ENCODE assay signal across 23 cellular contexts in the genomic region with DNA sequence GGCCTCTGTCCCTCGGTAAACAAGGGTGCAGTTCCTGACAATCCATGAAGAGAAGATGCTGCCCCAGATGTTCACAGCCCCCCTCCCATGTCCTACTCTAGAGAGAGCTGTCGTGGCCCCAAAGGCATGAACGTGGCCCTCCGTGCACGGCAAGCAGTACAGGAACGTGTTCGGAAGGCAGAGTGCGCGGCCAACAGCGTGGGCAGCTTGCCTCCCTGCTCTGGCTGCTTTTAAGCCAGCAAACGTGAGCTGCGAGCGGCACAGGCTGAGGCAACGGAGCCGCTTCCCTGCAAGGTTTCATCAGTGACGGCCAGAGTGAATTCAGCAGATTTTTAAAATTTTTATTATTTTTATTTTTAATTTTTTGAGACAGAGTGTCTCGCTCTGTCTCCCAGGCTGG.
"Had no signal": no experiment of that assay in that cellular context is flagged by ENCODE, and none has a peak within 500 bp of the region (broad histone marks: within the 10 kb centered on the region; RNA-seq: fewer than 3 reads in every experiment).

No MANE protein-coding gene starts in this region.

- ATAC-seq: activated CD4-positive, alpha-beta T cell treated with anti-CD3 and anti-CD28 coated beads for 36 hours; body of pancreas; K562 had no signal

- H3K4me3 Mint-ChIP-seq: activated CD4-positive, alpha-beta memory T cell treated with anti-CD3 and anti-CD28 coated beads, Interleukin-2, amount 10 ng/mL, durations not matched to agents 7 days and 5 days; activated CD4-positive, alpha-beta T cell treated with anti-CD3 and anti-CD28 coated beads for 36 hours; activated naive CD4-positive, alpha-beta T cell treated with anti-CD3 and anti-CD28 coated beads, Interleukin-2, amount 50 U/mL, for 24 hours; activated T-cell treated with anti-CD3 and anti-CD28 coated beads, Interleukin-2, amount 50 U/mL, for 24 hours; activated T-helper 1 cell treated with anti-CD3 and anti-CD28 coated beads, Interleukin-12 subunit alpha, Interleukin-12 subunit beta, Interleukin-2, Interleukin-4 antibody, amounts not matched to agents 30 ng/mL and 10 ng/mL and 1 ng/mL, durations not matched to agents 14 hours and 24 hours and 36 hours had no signal

- H3K27ac Mint-ChIP-seq: activated CD4-positive, alpha-beta memory T cell treated with anti-CD3 and anti-CD28 coated beads, Interleukin-2, amount 10 ng/mL, durations not matched to agents 7 days and 5 days; activated CD4-positive, alpha-beta T cell treated with anti-CD3 and anti-CD28 coated beads for 36 hours; activated naive CD4-positive, alpha-beta T cell treated with anti-CD3 and anti-CD28 coated beads, Interleukin-2, amount 50 U/mL, for 24 hours; activated T-cell treated with anti-CD3 and anti-CD28 coated beads, Interleukin-2, amount 50 U/mL, for 24 hours; activated T-helper 1 cell treated with anti-CD3 and anti-CD28 coated beads, Interleukin-12 subunit alpha, Interleukin-12 subunit beta, Interleukin-2, Interleukin-4 antibody, amounts not matched to agents 30 ng/mL and 10 ng/mL and 1 ng/mL, durations not matched to agents 14 hours and 24 hours and 36 hours had no signal

- H3K9me3 Mint-ChIP-seq: activated CD4-positive, alpha-beta memory T cell treated with anti-CD3 and anti-CD28 coated beads, Interleukin-2, amount 10 ng/mL, durations not matched to agents 7 days and 5 days; activated naive CD4-positive, alpha-beta T cell treated with anti-CD3 and anti-CD28 coated beads, Interleukin-2, amount 50 U/mL, for 24 hours; activated T-cell treated with anti-CD3 and anti-CD28 coated beads, Interleukin-2, amount 50 U/mL, for 24 hours; activated T-helper 1 cell treated with anti-CD3 and anti-CD28 coated beads, Interleukin-12 subunit alpha, Interleukin-12 subunit beta, Interleukin-2, Interleukin-4 antibody, amounts not matched to agents 30 ng/mL and 10 ng/mL and 1 ng/mL, durations not matched to agents 14 hours and 24 hours and 36 hours had no signal

- H3K9me3 ChIP-seq: body of pancreas had no signal

- DNase-seq: activated CD4-positive, alpha-beta memory T cell treated with anti-CD3 and anti-CD28 coated beads, Interleukin-2, amount 10 ng/mL, durations not matched to agents 7 days and 5 days; activated CD4-positive, alpha-beta T cell treated with anti-CD3 and anti-CD28 coated beads for 36 hours; activated CD4-positive, alpha-beta T cell treated with anti-CD3 and anti-CD28 coated beads, Interleukin-2, amount 50 U/mL, for 1 hour; activated CD8-positive, alpha-beta memory T cell treated with anti-CD3 and anti-CD28 coated beads, Interleukin-2, amount 50 U/mL, for 4 hours; activated effector memory CD4-positive, alpha-beta T cell treated with Interleukin-2 at 50 U/mL for 16 hours; activated naive CD4-positive, alpha-beta T cell; activated T-cell treated with anti-CD3 and anti-CD28 coated beads, Interleukin-2, amount 50 U/mL, for 24 hours; body of pancreas; Karpas-422; MM.1S; NCI-H1105 treated with DMSO at 0.1 percent for 48 hours; NCI-H1436 treated with DMSO at 0.1 percent for 48 hours; NCI-H187; NCI-H2081; NCI-H510A treated with DMSO at 0.1 percent for 48 hours; NCI-H69; T-helper 1 cell had no signal

- H3K27me3 ChIP-seq: body of pancreas had no signal

- FAIRE-seq: K562, RCC 7860 had no signal

- H3K4me1 Mint-ChIP-seq: activated CD4-positive, alpha-beta memory T cell treated with anti-CD3 and anti-CD28 coated beads, Interleukin-2, amount 10 ng/mL, durations not matched to agents 7 days and 5 days; activated CD4-positive, alpha-beta T cell treated with anti-CD3 and anti-CD28 coated beads for 36 hours; activated naive CD4-positive, alpha-beta T cell treated with anti-CD3 and anti-CD28 coated beads, Interleukin-2, amount 50 U/mL, for 24 hours had no signal

- H3K36me3 Mint-ChIP-seq: activated naive CD4-positive, alpha-beta T cell treated with anti-CD3 and anti-CD28 coated beads, Interleukin-2, amount 50 U/mL, for 24 hours had no signal

- H3K27ac ChIP-seq: body of pancreas, SK-N-MC, VCaP had no signal

- H3K4me3 ChIP-seq: body of pancreas, K562, SK-N-MC had no signal

- H3K4me1 ChIP-seq: body of pancreas had no signal

- H3K27me3 Mint-ChIP-seq: activated CD4-positive, alpha-beta memory T cell treated with anti-CD3 and anti-CD28 coated beads, Interleukin-2, amount 10 ng/mL, durations not matched to agents 7 days and 5 days; activated CD4-positive, alpha-beta T cell treated with anti-CD3 and anti-CD28 coated beads for 36 hours; activated naive CD4-positive, alpha-beta T cell treated with anti-CD3 and anti-CD28 coated beads, Interleukin-2, amount 50 U/mL, for 24 hours; activated T-cell treated with anti-CD3 and anti-CD28 coated beads, Interleukin-2, amount 50 U/mL, for 24 hours had no signal
